ENCODE assay signal across 32 cellular contexts in genomic region chr11:98234698-98235097, GRCh38.
"Had no signal": no experiment of that assay in that cellular context is flagged by ENCODE, and none has a peak within 500 bp of the region (broad histone marks: within the 10 kb centered on the region; RNA-seq: fewer than 3 reads in every experiment).

No MANE protein-coding gene starts in this region.

- ATAC-seq: activated CD8-positive, alpha-beta T cell treated with anti-CD3 and anti-CD28 coated beads for 36 hours; activated T-cell treated with anti-CD3 and anti-CD28 coated beads, Interleukin-2, amount 50 U/mL, for 72 hours; activated T-helper 17 cell treated with anti-CD3 and anti-CD28 coated beads, Interleukin-2, amount 50 U/mL, for 72 hours; Panc1 had no signal

- H3K27me3 ChIP-seq: ascending aorta, cardiac muscle cell, MG63 had no signal

- H3K4me1 ChIP-seq: ascending aorta had no signal

- DNase-seq: activated CD4-positive, alpha-beta T cell treated with anti-CD3 and anti-CD28 coated beads, Interleukin-2, amount 10 ng/mL, durations not matched to agents 24 days and 14 days; activated CD4-positive, alpha-beta T cell treated with anti-CD3 and anti-CD28 coated beads, Interleukin-2, amount 50 U/mL, for 4 hours; activated CD4-positive, CD25-positive, alpha-beta regulatory T cell; activated CD8-positive, alpha-beta T cell treated with anti-CD3 and anti-CD28 coated beads for 36 hours; activated effector memory CD4-positive, alpha-beta T cell treated with anti-CD3 and anti-CD28 coated beads, Interleukin-2, amount 50 U/mL, for 16 hours; activated naive CD4-positive, alpha-beta T cell; activated naive CD8-positive, alpha-beta T cell treated with anti-CD3 and anti-CD28 coated beads, Interleukin-2, amount 10 ng/mL, durations not matched to agents 7 days and 5 days; activated T-cell treated with anti-CD3 and anti-CD28 coated beads, Interleukin-2, amount 50 U/mL, for 1 hour; activated T-cell treated with anti-CD3 and anti-CD28 coated beads, Interleukin-2, amount 50 U/mL, for 72 hours; amygdala; Kasumi-1; KG1; MG63; NCI-H1048; NCI-H1105 treated with DMSO at 0.1 percent for 48 hours; NCI-H1436; NCI-H1694; NCI-H1930; NCI-H2081 treated with DMSO at 0.1 percent for 48 hours; NCI-H2171; NCI-H510A; NCI-H526; SHP77; SW 1271; T-helper 1 cell; T-helper 2 cell; T-helper 9 cell; WERI-Rb-1 had no signal

- H3K36me3 ChIP-seq: ascending aorta, cardiac muscle cell, MG63, WERI-Rb-1 had no signal

- H3K9me3 ChIP-seq: ascending aorta, MG63 had no signal

- H3K27ac ChIP-seq: ascending aorta, cardiac muscle cell, WERI-Rb-1 had no signal

- H3K4me3 ChIP-seq: ascending aorta, cardiac muscle cell, MG63 had no signal
